In the genomic region with DNA sequence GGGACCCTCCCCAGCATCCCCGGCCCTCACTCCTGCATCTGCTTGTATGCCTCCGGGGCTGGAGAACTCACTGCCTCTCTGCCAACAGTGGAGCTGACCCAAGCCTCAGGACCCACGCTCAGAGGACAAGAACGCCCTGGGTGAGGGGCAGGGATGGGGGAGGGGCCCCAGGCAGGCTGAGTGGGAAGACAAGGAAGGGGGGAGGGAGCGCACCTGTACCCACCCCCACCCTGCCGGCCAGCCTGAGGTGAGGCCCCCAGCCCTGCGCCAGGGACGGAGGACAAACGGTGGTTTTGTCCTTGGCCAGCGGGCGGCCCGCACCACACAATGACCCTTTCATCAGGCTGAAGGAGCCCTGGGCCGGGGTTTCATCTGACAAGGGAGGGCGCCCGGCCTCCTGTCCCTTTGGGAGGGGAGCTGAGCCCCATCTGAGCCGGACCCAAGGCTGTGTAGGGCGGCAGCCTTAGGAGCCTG, we compare ENCODE assay signal across 1 cellular context.
TF ChIP-seq lines count a peak whose summit lies in the region.

No MANE protein-coding gene starts in this region.

TF ChIP-seq in HepG2, 621 proteins besides CTCF, POLR2A, EP300 and RAD21 (continued from another document and continues in another):
- TF ChIP-seq, protein P1, sequence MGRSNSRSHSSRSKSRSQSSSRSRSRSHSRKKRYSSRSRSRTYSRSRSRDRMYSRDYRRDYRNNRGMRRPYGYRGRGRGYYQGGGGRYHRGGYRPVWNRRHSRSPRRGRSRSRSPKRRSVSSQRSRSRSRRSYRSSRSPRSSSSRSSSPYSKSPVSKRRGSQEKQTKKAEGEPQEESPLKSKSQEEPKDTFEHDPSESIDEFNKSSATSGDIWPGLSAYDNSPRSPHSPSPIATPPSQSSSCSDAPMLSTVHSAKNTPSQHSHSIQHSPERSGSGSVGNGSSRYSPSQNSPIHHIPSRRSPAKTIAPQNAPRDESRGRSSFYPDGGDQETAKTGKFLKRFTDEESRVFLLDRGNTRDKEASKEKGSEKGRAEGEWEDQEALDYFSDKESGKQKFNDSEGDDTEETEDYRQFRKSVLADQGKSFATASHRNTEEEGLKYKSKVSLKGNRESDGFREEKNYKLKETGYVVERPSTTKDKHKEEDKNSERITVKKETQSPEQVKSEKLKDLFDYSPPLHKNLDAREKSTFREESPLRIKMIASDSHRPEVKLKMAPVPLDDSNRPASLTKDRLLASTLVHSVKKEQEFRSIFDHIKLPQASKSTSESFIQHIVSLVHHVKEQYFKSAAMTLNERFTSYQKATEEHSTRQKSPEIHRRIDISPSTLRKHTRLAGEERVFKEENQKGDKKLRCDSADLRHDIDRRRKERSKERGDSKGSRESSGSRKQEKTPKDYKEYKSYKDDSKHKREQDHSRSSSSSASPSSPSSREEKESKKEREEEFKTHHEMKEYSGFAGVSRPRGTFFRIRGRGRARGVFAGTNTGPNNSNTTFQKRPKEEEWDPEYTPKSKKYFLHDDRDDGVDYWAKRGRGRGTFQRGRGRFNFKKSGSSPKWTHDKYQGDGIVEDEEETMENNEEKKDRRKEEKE (IDR thresholded peaks at IDR 0.05), result no peak
- TF ChIP-seq, protein P2, sequence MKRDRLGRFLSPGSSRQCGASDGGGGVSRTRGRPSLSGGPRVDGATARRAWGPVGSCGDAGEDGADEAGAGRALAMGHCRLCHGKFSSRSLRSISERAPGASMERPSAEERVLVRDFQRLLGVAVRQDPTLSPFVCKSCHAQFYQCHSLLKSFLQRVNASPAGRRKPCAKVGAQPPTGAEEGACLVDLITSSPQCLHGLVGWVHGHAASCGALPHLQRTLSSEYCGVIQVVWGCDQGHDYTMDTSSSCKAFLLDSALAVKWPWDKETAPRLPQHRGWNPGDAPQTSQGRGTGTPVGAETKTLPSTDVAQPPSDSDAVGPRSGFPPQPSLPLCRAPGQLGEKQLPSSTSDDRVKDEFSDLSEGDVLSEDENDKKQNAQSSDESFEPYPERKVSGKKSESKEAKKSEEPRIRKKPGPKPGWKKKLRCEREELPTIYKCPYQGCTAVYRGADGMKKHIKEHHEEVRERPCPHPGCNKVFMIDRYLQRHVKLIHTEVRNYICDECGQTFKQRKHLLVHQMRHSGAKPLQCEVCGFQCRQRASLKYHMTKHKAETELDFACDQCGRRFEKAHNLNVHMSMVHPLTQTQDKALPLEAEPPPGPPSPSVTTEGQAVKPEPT (CRISPR knock-in tag; IDR thresholded peaks at IDR 0.05; ENCODE audit: low read depth), result no peak
- TF ChIP-seq, protein P3, sequence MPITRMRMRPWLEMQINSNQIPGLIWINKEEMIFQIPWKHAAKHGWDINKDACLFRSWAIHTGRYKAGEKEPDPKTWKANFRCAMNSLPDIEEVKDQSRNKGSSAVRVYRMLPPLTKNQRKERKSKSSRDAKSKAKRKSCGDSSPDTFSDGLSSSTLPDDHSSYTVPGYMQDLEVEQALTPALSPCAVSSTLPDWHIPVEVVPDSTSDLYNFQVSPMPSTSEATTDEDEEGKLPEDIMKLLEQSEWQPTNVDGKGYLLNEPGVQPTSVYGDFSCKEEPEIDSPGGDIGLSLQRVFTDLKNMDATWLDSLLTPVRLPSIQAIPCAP (CRISPR knock-in tag; IDR thresholded peaks at IDR 0.05; ENCODE audit: low read depth), result no peak
- TF ChIP-seq SUZ12 (IDR thresholded peaks at IDR 0.05; ENCODE audit: low read depth, low read length) (no peak), ZNF558 (CRISPR knock-in tag; IDR thresholded peaks at IDR 0.05; ENCODE audit: borderline replicate concordance) (no peak), ZBTB3 (CRISPR knock-in tag; IDR thresholded peaks at IDR 0.05; ENCODE audit: borderline replicate concordance, low read depth) (no peak), MTA1 (CRISPR knock-in tag; IDR thresholded peaks at IDR 0.05; ENCODE audit: borderline replicate concordance) (0 out of 2 replicates have a peak, but pooled peaks have one; percentile 21), ETV5 (CRISPR knock-in tag; IDR thresholded peaks at IDR 0.05; ENCODE audit: borderline replicate concordance) (no peak), ZSCAN22 (CRISPR knock-in tag; IDR thresholded peaks at IDR 0.05) (no peak), RCOR2 (CRISPR knock-in tag; IDR thresholded peaks at IDR 0.05) (no peak), NR2F6 (IDR thresholded peaks at IDR 0.05) (no peak), NR2F6 (CRISPR knock-in tag; IDR thresholded peaks at IDR 0.05) (no peak), SAFB2 (CRISPR knock-in tag; IDR thresholded peaks at IDR 0.05; ENCODE audit: borderline replicate concordance, low read depth) (no peak), ZNF207 (IDR thresholded peaks at IDR 0.05; ENCODE audit: borderline replicate concordance) (no peak), ZNF484 (CRISPR knock-in tag; IDR thresholded peaks at IDR 0.05; ENCODE audit: borderline replicate concordance, low read depth) (no peak), KLF13 (CRISPR knock-in tag; IDR thresholded peaks at IDR 0.05) (no peak), KLF16 (CRISPR knock-in tag; IDR thresholded peaks at IDR 0.05) (no peak), HHEX (CRISPR knock-in tag; IDR thresholded peaks at IDR 0.05) (no peak), ZNF382 (CRISPR knock-in tag; IDR thresholded peaks at IDR 0.05; ENCODE audit: borderline replicate concordance) (no peak)
- TF ChIP-seq, protein P4, sequence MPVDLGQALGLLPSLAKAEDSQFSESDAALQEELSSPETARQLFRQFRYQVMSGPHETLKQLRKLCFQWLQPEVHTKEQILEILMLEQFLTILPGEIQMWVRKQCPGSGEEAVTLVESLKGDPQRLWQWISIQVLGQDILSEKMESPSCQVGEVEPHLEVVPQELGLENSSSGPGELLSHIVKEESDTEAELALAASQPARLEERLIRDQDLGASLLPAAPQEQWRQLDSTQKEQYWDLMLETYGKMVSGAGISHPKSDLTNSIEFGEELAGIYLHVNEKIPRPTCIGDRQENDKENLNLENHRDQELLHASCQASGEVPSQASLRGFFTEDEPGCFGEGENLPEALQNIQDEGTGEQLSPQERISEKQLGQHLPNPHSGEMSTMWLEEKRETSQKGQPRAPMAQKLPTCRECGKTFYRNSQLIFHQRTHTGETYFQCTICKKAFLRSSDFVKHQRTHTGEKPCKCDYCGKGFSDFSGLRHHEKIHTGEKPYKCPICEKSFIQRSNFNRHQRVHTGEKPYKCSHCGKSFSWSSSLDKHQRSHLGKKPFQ (CRISPR knock-in tag; IDR thresholded peaks at IDR 0.05; ENCODE audit: insufficient replicate concordance), result no peak
- TF ChIP-seq, protein P5, sequence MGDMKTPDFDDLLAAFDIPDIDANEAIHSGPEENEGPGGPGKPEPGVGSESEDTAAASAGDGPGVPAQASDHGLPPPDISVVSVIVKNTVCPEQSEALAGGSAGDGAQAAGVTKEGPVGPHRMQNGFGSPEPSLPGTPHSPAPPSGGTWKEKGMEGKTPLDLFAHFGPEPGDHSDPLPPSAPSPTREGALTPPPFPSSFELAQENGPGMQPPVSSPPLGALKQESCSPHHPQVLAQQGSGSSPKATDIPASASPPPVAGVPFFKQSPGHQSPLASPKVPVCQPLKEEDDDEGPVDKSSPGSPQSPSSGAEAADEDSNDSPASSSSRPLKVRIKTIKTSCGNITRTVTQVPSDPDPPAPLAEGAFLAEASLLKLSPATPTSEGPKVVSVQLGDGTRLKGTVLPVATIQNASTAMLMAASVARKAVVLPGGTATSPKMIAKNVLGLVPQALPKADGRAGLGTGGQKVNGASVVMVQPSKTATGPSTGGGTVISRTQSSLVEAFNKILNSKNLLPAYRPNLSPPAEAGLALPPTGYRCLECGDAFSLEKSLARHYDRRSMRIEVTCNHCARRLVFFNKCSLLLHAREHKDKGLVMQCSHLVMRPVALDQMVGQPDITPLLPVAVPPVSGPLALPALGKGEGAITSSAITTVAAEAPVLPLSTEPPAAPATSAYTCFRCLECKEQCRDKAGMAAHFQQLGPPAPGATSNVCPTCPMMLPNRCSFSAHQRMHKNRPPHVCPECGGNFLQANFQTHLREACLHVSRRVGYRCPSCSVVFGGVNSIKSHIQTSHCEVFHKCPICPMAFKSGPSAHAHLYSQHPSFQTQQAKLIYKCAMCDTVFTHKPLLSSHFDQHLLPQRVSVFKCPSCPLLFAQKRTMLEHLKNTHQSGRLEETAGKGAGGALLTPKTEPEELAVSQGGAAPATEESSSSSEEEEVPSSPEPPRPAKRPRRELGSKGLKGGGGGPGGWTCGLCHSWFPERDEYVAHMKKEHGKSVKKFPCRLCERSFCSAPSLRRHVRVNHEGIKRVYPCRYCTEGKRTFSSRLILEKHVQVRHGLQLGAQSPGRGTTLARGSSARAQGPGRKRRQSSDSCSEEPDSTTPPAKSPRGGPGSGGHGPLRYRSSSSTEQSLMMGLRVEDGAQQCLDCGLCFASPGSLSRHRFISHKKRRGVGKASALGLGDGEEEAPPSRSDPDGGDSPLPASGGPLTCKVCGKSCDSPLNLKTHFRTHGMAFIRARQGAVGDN (CRISPR knock-in tag; IDR thresholded peaks at IDR 0.05), result peak; percentile 24; the same call in 1 of the 2 replicates
- TF ChIP-seq, protein P6, sequence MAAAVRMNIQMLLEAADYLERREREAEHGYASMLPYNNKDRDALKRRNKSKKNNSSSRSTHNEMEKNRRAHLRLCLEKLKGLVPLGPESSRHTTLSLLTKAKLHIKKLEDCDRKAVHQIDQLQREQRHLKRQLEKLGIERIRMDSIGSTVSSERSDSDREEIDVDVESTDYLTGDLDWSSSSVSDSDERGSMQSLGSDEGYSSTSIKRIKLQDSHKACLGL (CRISPR knock-in tag; IDR thresholded peaks at IDR 0.05), result no peak
- TF ChIP-seq, protein P7, sequence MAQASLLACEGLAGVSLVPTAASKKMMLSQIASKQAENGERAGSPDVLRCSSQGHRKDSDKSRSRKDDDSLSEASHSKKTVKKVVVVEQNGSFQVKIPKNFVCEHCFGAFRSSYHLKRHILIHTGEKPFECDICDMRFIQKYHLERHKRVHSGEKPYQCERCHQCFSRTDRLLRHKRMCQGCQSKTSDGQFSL (CRISPR knock-in tag; IDR thresholded peaks at IDR 0.05), result no peak
- TF ChIP-seq, protein P8, sequence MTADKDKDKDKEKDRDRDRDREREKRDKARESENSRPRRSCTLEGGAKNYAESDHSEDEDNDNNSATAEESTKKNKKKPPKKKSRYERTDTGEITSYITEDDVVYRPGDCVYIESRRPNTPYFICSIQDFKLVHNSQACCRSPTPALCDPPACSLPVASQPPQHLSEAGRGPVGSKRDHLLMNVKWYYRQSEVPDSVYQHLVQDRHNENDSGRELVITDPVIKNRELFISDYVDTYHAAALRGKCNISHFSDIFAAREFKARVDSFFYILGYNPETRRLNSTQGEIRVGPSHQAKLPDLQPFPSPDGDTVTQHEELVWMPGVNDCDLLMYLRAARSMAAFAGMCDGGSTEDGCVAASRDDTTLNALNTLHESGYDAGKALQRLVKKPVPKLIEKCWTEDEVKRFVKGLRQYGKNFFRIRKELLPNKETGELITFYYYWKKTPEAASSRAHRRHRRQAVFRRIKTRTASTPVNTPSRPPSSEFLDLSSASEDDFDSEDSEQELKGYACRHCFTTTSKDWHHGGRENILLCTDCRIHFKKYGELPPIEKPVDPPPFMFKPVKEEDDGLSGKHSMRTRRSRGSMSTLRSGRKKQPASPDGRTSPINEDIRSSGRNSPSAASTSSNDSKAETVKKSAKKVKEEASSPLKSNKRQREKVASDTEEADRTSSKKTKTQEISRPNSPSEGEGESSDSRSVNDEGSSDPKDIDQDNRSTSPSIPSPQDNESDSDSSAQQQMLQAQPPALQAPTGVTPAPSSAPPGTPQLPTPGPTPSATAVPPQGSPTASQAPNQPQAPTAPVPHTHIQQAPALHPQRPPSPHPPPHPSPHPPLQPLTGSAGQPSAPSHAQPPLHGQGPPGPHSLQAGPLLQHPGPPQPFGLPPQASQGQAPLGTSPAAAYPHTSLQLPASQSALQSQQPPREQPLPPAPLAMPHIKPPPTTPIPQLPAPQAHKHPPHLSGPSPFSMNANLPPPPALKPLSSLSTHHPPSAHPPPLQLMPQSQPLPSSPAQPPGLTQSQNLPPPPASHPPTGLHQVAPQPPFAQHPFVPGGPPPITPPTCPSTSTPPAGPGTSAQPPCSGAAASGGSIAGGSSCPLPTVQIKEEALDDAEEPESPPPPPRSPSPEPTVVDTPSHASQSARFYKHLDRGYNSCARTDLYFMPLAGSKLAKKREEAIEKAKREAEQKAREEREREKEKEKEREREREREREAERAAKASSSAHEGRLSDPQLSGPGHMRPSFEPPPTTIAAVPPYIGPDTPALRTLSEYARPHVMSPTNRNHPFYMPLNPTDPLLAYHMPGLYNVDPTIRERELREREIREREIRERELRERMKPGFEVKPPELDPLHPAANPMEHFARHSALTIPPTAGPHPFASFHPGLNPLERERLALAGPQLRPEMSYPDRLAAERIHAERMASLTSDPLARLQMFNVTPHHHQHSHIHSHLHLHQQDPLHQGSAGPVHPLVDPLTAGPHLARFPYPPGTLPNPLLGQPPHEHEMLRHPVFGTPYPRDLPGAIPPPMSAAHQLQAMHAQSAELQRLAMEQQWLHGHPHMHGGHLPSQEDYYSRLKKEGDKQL (CRISPR knock-in tag; IDR thresholded peaks at IDR 0.05; ENCODE audit: low read depth), result no peak
- TF ChIP-seq, protein P9, sequence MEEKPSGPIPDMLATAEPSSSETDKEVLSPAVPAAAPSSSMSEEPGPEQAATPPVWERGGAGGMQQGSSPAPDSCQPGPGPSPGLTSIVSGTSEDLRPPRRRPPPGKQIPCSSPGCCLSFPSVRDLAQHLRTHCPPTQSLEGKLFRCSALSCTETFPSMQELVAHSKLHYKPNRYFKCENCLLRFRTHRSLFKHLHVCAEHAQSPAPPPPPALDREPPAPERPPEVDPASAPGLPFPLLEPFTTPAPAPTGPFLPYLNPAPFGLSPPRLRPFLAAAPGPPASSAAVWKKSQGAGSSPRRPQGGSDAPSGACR (CRISPR knock-in tag; IDR thresholded peaks at IDR 0.05), result no peak
- TF ChIP-seq, protein P10, sequence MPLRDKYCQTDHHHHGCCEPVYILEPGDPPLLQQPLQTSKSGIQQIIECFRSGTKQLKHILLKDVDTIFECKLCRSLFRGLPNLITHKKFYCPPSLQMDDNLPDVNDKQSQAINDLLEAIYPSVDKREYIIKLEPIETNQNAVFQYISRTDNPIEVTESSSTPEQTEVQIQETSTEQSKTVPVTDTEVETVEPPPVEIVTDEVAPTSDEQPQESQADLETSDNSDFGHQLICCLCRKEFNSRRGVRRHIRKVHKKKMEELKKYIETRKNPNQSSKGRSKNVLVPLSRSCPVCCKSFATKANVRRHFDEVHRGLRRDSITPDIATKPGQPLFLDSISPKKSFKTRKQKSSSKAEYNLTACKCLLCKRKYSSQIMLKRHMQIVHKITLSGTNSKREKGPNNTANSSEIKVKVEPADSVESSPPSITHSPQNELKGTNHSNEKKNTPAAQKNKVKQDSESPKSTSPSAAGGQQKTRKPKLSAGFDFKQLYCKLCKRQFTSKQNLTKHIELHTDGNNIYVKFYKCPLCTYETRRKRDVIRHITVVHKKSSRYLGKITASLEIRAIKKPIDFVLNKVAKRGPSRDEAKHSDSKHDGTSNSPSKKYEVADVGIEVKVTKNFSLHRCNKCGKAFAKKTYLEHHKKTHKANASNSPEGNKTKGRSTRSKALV (CRISPR knock-in tag; IDR thresholded peaks at IDR 0.05), result no peak
- TF ChIP-seq, protein P11, sequence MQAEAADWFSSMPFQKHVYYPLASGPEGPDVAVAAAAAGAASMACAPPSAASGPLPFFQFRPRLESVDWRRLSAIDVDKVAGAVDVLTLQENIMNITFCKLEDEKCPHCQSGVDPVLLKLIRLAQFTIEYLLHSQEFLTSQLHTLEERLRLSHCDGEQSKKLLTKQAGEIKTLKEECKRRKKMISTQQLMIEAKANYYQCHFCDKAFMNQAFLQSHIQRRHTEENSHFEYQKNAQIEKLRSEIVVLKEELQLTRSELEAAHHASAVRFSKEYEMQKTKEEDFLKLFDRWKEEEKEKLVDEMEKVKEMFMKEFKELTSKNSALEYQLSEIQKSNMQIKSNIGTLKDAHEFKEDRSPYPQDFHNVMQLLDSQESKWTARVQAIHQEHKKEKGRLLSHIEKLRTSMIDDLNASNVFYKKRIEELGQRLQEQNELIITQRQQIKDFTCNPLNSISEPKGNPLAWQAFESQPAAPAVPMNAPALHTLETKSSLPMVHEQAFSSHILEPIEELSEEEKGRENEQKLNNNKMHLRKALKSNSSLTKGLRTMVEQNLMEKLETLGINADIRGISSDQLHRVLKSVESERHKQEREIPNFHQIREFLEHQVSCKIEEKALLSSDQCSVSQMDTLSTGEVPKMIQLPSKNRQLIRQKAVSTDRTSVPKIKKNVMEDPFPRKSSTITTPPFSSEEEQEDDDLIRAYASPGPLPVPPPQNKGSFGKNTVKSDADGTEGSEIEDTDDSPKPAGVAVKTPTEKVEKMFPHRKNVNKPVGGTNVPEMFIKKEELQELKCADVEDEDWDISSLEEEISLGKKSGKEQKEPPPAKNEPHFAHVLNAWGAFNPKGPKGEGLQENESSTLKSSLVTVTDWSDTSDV (CRISPR knock-in tag; IDR thresholded peaks at IDR 0.05), result no peak
